1 cellular context compared by ENCODE assay signal in the genomic region with DNA sequence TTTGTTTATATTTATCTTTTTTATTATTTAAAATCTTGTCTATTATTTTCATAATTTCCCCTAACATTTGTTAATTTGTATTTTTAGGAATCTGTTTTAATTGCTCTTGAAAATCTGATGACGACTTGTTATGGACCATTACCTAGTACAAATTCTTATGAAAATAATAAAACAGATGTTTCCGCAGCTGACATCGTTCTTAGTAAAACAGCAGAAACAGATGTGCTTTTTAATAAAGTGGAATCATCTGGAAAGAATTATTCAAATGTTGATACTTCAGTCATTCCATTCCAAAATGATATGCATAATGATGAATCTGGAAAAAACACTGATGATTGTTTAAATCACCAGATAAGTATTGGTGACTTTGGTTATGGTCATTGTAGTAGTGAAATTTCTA.
TF ChIP-seq lines count a peak whose summit lies in the region.

No MANE protein-coding gene starts in this region.

TF ChIP-seq in IMR-90, 13 proteins besides CTCF, POLR2A, EP300 and RAD21 (continued from another document):
- TF ChIP-seq FOS (IDR thresholded peaks at IDR 0.05; ENCODE audit: low read depth, low read length), result no peak
- no peak for TF ChIP-seq SMC3 (IDR thresholded peaks at IDR 0.05; ENCODE audit: low read depth, low read length)
- no peak for TF ChIP-seq RFX5 (IDR thresholded peaks at IDR 0.05; ENCODE audit: low read depth, low read length)
- TF ChIP-seq MAFK (IDR thresholded peaks at IDR 0.05; ENCODE audit: low read depth, low read length), result no peak
- no peak for TF ChIP-seq CHD1 (IDR thresholded peaks at IDR 0.05; ENCODE audit: low read depth, low read length)
- TF ChIP-seq MXI1 (IDR thresholded peaks at IDR 0.05; ENCODE audit: borderline replicate concordance, low read depth, low read length), result no peak
- TF ChIP-seq, protein P1, sequence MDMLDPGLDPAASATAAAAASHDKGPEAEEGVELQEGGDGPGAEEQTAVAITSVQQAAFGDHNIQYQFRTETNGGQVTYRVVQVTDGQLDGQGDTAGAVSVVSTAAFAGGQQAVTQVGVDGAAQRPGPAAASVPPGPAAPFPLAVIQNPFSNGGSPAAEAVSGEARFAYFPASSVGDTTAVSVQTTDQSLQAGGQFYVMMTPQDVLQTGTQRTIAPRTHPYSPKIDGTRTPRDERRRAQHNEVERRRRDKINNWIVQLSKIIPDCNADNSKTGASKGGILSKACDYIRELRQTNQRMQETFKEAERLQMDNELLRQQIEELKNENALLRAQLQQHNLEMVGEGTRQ (IDR thresholded peaks at IDR 0.05; ENCODE audit: low read depth, low read length), result no peak
- TF ChIP-seq NFE2L2 (IDR thresholded peaks at IDR 0.05; ENCODE audit: low read depth, low read length), result no peak
